8 cellular contexts compared by ENCODE assay signal in genomic region chr10:124025638-124026336, GRCh38.
DNase-seq lines count a peak whose midpoint lies in the region; ATAC-seq and TF ChIP-seq lines count a peak whose summit lies in the region.

No MANE protein-coding gene starts in this region.

- H3K79me2 ChIP-seq in PC-9 (ENCODE audit: low read depth) = no peaks in the 10 kb centered on the region

- H3K36me3 ChIP-seq in PC-9 (ENCODE audit: low read depth) = no peaks in the 10 kb centered on the region

- POLR2A ChIA-PET in PC-9 (lab: Charles Lee; ENCODE audit: unreplicated experiment) = interaction anchor here (0.6 kb wide), 1 partner anchor 286 kb away, joined by 3 read pairs; no protein-coding TSS in a partner anchor

- no TSS peak for BruUV-seq in PC-9 (replicated peaks; lab: Mats Ljungman, UMichigan)

- H3F3A ChIP-seq in PC-9 (ENCODE audit: insufficient read depth, low read depth) = no peaks in the 10 kb centered on the region

- H3K27ac ChIP-seq in PC-9 = no peak overlapping the region
- H3K27ac ChIP-seq in right cardiac atrium (ENCODE audit: low read length) = no peak overlapping the region

- no peaks in the 10 kb centered on the region for H3K9me2 ChIP-seq in PC-9 (ENCODE audit: insufficient read depth)

- WGBS in right cardiac atrium = 65% methylated on average over 10 of the region's 10 CpGs

- no peak overlapping the region for H3K4me2 ChIP-seq in PC-9

- ATAC-seq in left cardiac atrium (peak; percentile 31 to 76), right cardiac atrium (peak; percentile 34 to 55), GM19455 (IDR thresholded peaks at IDR 0.05; ENCODE audit: unreplicated experiment) (no peak)

- no peaks in the 10 kb centered on the region for H4K20me1 ChIP-seq in PC-9 (ENCODE audit: insufficient read depth)

- H2AFZ ChIP-seq in PC-9 = no peak overlapping the region

- DNase-seq in left cardiac atrium = no peak
- no peak for DNase-seq in cardiac septum (ENCODE audit: low spot score)
- DNase-seq in PC-9 = no peak
- no peak for DNase-seq in right cardiac atrium
- DNase-seq in GM03348 (ENCODE audit: low spot score) = no peak
- no peak for DNase-seq in superior temporal gyrus (ENCODE audit: extremely low spot score)
- DNase-seq in glomerular visceral epithelial cell (ENCODE audit: extremely low spot score) = no peak

- H3K4me3 ChIP-seq in PC-9 (no peak overlapping the region), right cardiac atrium (ENCODE audit: low read length) (no peak overlapping the region)

- H3K27me3 ChIP-seq in PC-9 (ENCODE audit: insufficient read depth, low read depth) (no peaks in the 10 kb centered on the region), right cardiac atrium (ENCODE audit: control insufficient read depth, insufficient read depth) (no peaks in the 10 kb centered on the region)

- intact Hi-C loops in left cardiac atrium (cut with DNase I) = no loop called here
- intact Hi-C loops in cardiac septum (cut with DNase I) = loop anchor here (10.0 kb wide), 1 partner anchor 239 kb away; no protein-coding TSS in a partner anchor
- intact Hi-C loops in PC-9 (cut with micrococcal nuclease; ENCODE audit: unreplicated experiment) = no loop called here
- intact Hi-C loops in right cardiac atrium (cut with DNase I) = no loop called here

- H3K4me1 ChIP-seq in PC-9 (replicated peaks; ENCODE audit: insufficient read depth) (no peaks in the 10 kb centered on the region), right cardiac atrium (ENCODE audit: control insufficient read depth, insufficient read depth, low read length) (no peaks in the 10 kb centered on the region)

- no peaks in the 10 kb centered on the region for H3K9me3 ChIP-seq in PC-9 (ENCODE audit: insufficient read depth, low read depth)
- H3K9me3 ChIP-seq in right cardiac atrium (ENCODE audit: control insufficient read depth, low read length) = no peaks in the 10 kb centered on the region

- 0 out of 2 replicates have a peak, but pooled peaks have one; percentile 24 for TF ChIP-seq CTCF in PC-9 (conservative IDR thresholded peaks at IDR 0.05)

- CTCF ChIA-PET in PC-9 (lab: Charles Lee) = no interaction called here
